10 cellular contexts compared by ENCODE assay signal in the genomic region with DNA sequence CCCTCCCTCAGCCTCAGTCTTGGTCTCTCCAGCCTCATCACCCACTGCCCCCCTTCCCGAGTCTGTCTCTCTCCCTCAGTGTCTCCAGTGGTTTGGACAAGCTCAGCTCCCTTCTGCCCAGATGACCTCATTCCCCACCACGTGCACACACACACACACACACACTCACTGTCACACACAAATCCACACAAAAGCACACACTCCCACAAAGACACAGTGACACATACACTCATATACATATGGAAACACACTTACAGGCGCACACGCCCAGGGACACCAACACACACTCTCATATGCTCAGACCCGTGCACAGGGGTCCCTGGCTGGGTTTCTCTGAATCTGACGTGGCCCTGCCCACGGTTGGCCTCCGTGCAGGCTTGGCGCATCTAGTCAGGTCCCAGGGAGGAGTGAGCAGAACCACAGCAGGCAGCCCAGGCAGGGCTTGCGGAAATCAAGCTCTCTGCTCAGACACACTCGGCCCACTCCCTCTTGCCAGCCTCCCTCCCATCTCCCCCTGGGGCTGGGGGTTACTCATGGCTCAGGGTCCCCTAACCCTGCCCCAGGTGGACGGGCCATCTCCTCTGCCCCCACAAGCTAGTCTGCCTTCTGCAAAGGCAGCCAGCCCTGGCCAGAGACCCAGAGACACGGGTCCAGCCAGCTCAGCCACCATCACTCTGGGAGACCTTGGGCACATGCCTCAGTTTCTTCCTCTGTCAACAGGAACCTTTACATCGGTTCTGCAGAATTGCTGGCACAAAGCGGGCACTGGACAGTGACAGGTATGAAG. TPM values are rescaled to one million over a fixed set of nuclear protein-coding genes. Genes with fewer than 3 reads are reported as not detected.
DNase-seq lines count a peak whose midpoint lies in the region; ATAC-seq, FAIRE-seq and TF ChIP-seq lines count a peak whose summit lies in the region.
"Had no signal": no experiment of that assay in that cellular context is flagged by ENCODE, and none has a peak within 500 bp of the region (broad histone marks: within the 10 kb centered on the region; RNA-seq: fewer than 3 reads in every experiment).

No MANE protein-coding gene starts in this region.

- POLR2A ChIA-PET in HepG2 (lab: Yijun Ruan, JAX): interaction anchor here (0.9 to 2.2 kb wide), 2 partner anchors 32 to 69 kb away, joined by 3 to 13 read pairs; no protein-coding TSS in a partner anchor
- POLR2A ChIA-PET in CD4-positive, alpha-beta memory T cell (lab: Charles Lee; ENCODE audit: partially characterized antibody): no interaction called here

- H3K9me3 Mint-ChIP-seq in CD4-positive, alpha-beta memory T cell: peaks cover 0 to 29% (median 19%) of the 10 kb centered on the region in 8 donors

- in situ Hi-C loops in HepG2 (cut with HindIII; ENCODE audit: extremely low pct_ligation_motif_present, low pct_unique_long_range_greater_than_20kb): no loop called here

- H3K9ac ChIP-seq in HepG2 (ENCODE audit: insufficient read depth, low read depth, low read length): no peak overlapping the region

- H3K9me3 ChIP-seq in HepG2 (ENCODE audit: low read length) (peaks cover 9% of the 10 kb centered on the region), tibial nerve (peaks cover 0 to 15% (median 0%) of the 10 kb centered on the region in 4 donors)
- no peaks in the 10 kb centered on the region for H3K9me3 ChIP-seq in CD4-positive, alpha-beta memory T cell (ENCODE audit: control insufficient read depth in 1 of 2, low read length in 2 of 2)

- H3K27ac ChIP-seq in HepG2 (ENCODE audit: extremely low read length, insufficient read depth, low read length): no peak overlapping the region
- H3K27ac ChIP-seq in tibial nerve: peak overlapping the region; percentile 54 to 89 (median 72)
- no peak overlapping the region for H3K27ac ChIP-seq in CD4-positive, alpha-beta memory T cell (ENCODE audit: low read depth, low read length)
- H3K27ac ChIP-seq: 22Rv1 had no signal

- peak; percentile 50 for FAIRE-seq in HepG2 (lab: Jason Lieb, UNC)

- H3K36me3 ChIP-seq in HepG2 (replicated peaks in 1 of 2; ENCODE audit: control insufficient read depth in 1 of 2, insufficient read depth in 2 of 2, low read length in 2 of 2) (no peaks in the 10 kb centered on the region), tibial nerve (no peaks in the 10 kb centered on the region)
- H3K36me3 ChIP-seq in CD4-positive, alpha-beta memory T cell (ENCODE audit: insufficient read depth, low read length): no peaks in the 10 kb centered on the region

- BruUV-seq in HepG2 (replicated peaks; lab: Mats Ljungman, UMichigan): no TSS peak

- H3K36me3 Mint-ChIP-seq in CD4-positive, alpha-beta memory T cell: peaks cover 4 to 5% of the 10 kb centered on the region in 2 donors

- peak overlapping the region; percentile 14; the same call in 1 of the 2 replicates for H3K4me2 ChIP-seq in HepG2 (ENCODE audit: low read depth, low read length)

- H2AFZ ChIP-seq in HepG2 (ENCODE audit: low read length): no peak overlapping the region

- H3K79me2 ChIP-seq in HepG2 (ENCODE audit: insufficient read depth, low read length): no peaks in the 10 kb centered on the region

- 10% methylated on average over 12 of the region's 15 CpGs for WGBS in HepG2 (ENCODE audit: low lambda C conversion rate)
- 44 to 50% methylated on average over 11 to 15 of the region's 15 CpGs for WGBS in tibial nerve, 2 donors

- peak; percentile 30 for ATAC-seq in HepG2
- ATAC-seq in HG02588 (IDR thresholded peaks at IDR 0.05; ENCODE audit: unreplicated experiment): no peak
- ATAC-seq in GM18520 (IDR thresholded peaks at IDR 0.05; ENCODE audit: unreplicated experiment): no peak

- H3K4me3 Mint-ChIP-seq in CD4-positive, alpha-beta memory T cell: no peak overlapping the region

- DNase-seq in DMS53 (lab: John Stamatoyannopoulos, UW) (peak; percentile 60), DMS53 treated with DMSO at 0.1 percent for 48 hours (lab: John Stamatoyannopoulos, UW; ENCODE audit: unreplicated experiment) (no peak), cardiac fibroblast (ENCODE audit: low read depth in 2 of 2) (peak; percentile 74 to 83), HepG2 (ENCODE audit: low spot score) (no peak), tibial nerve (ENCODE audit: low spot score in 2 of 2) (peak in 1 of 2 donors; percentile 23)
- no peak for DNase-seq in CD4-positive, alpha-beta memory T cell
- DNase-seq: activated gamma-delta T cell had no signal

- no peak overlapping the region for H3K27ac Mint-ChIP-seq in CD4-positive, alpha-beta memory T cell

- TF ChIP-seq RAD21 in HepG2 (CRISPR knock-in tag; IDR thresholded peaks at IDR 0.05): no peak

- H3K27me3 Mint-ChIP-seq in CD4-positive, alpha-beta memory T cell: peaks cover 14 to 18% of the 10 kb centered on the region in 2 donors

- TF ChIP-seq EP300 in HepG2 (IDR thresholded peaks at IDR 0.05; ENCODE audit: low read depth in 2 of 2, low read length in 2 of 2): no peak
- no peak for TF ChIP-seq EP300 in HepG2 (CRISPR knock-in tag; IDR thresholded peaks at IDR 0.05; ENCODE audit: borderline replicate concordance)
- TF ChIP-seq EP300 in tibial nerve (IDR thresholded peaks at IDR 0.05): peak in 1 of 2 donors; percentile 61

- intact Hi-C loops in HepG2 (cut with micrococcal nuclease; ENCODE audit: unreplicated experiment): loop anchor here (2.0 kb wide), 2 partner anchors 15 to 29 kb away; no protein-coding TSS in a partner anchor
- intact Hi-C loops in CD4-positive, alpha-beta memory T cell (cut with micrococcal nuclease): no loop called here

- peaks cover 70% of the 10 kb centered on the region for H3K4me1 ChIP-seq in HepG2 (ENCODE audit: insufficient read depth, low read length)
- H3K4me1 ChIP-seq in tibial nerve: peaks cover 0 to 63% (median 21%) of the 10 kb centered on the region in 4 donors
- H3K4me1 ChIP-seq in CD4-positive, alpha-beta memory T cell (ENCODE audit: insufficient read depth, low read length): no peaks in the 10 kb centered on the region

- H3K4me1 Mint-ChIP-seq in CD4-positive, alpha-beta memory T cell: peaks cover 0 to 1% (median 0%) of the 10 kb centered on the region in 4 donors

- TF ChIP-seq CTCF in cardiac fibroblast (IDR thresholded peaks at IDR 0.05; ENCODE audit: low read depth, low read length) (no peak), HepG2 (CRISPR knock-in tag; IDR thresholded peaks at IDR 0.05) (no peak), tibial nerve (IDR thresholded peaks at IDR 0.05) (no peak)

- H3K27me3 ChIP-seq in HepG2 (ENCODE audit: control insufficient read depth in 1 of 2, insufficient read depth in 2 of 2, low read length in 2 of 2): peaks cover 5 to 20% of the 10 kb centered on the region in 2 experiments; a peak in 4 of 5 replicates
- no peaks in the 10 kb centered on the region for H3K27me3 ChIP-seq in tibial nerve
- no peaks in the 10 kb centered on the region for H3K27me3 ChIP-seq in CD4-positive, alpha-beta memory T cell (ENCODE audit: insufficient read depth, low read length)

- no peaks in the 10 kb centered on the region for H4K20me1 ChIP-seq in HepG2 (ENCODE audit: insufficient read depth, low read length)

- CTCF ChIA-PET in HepG2 (lab: Yijun Ruan, JAX; ENCODE audit: low intra/inter-chr PET ratio, low total read pairs): no interaction called here
- CTCF ChIA-PET in CD4-positive, alpha-beta memory T cell (lab: Charles Lee; ENCODE audit: partially characterized antibody): interaction anchor here (1.5 kb wide), 1 partner anchor 42 kb away, joined by 6 read pairs; no protein-coding TSS in a partner anchor

- TF ChIP-seq POLR2A in HepG2 (IDR thresholded peaks at IDR 0.05; ENCODE audit: insufficient read depth in 1 of 2, low read depth in 2 of 2, low read length in 2 of 2): no peak
- no peak for TF ChIP-seq POLR2A in tibial nerve (IDR thresholded peaks at IDR 0.05)

- H3K4me3 ChIP-seq in cardiac fibroblast (replicated peaks in 1 of 2; ENCODE audit: low read depth in 2 of 2, low read length in 2 of 2): no peak overlapping the region
- peak overlapping the region in 1 of 3 experiments; percentile 22; a peak in 1 of 6 replicates for H3K4me3 ChIP-seq in HepG2 (replicated peaks in 1 of 3; ENCODE audit: insufficient read depth in 1 of 3, low read depth in 2 of 3, low read length in 3 of 3)
- H3K4me3 ChIP-seq in tibial nerve: no peak overlapping the region
- no peak overlapping the region for H3K4me3 ChIP-seq in CD4-positive, alpha-beta memory T cell (ENCODE audit: low read length in 2 of 2)

RNA-seq across cellular contexts. Expression of a gene that starts 38.5 kb away (rescaled TPM):
- not detected in 2 replicates for total RNA-seq in HepG2 (2016; rRNA removed; fragmentation: Illumina TruSeq; extraction: Trizol)
- not detected in 2 replicates for total RNA-seq in HepG2 (2016; cell fraction: cytosol; rRNA removed; fragmentation: Illumina TruSeq; extraction: Trizol; ENCODE audit: low read depth)
- not detected in 2 replicates for total RNA-seq in HepG2 (2016; cell fraction: insoluble cytoplasmic fraction; rRNA removed; fragmentation: Illumina TruSeq; extraction: Trizol)
- total RNA-seq in HepG2 (2016; cell fraction: membrane; rRNA removed; fragmentation: Illumina TruSeq; extraction: Trizol): not detected in 2 replicates
- not detected in 2 replicates for total RNA-seq in HepG2 (2016; cell fraction: nucleus; rRNA removed; fragmentation: Illumina TruSeq; extraction: Trizol)
- polyA plus RNA-seq in HepG2 (2011; rRNA removed): 0.07 and 0.10 TPM in 2 replicates
- polyA plus RNA-seq in HepG2 (2011; cell fraction: cytosol; rRNA removed): 0.06 and 0.11 TPM in 2 replicates
- polyA plus RNA-seq in HepG2 (2011; cell fraction: nucleus; rRNA removed): 0.10 and 0.17 TPM in 2 replicates
- polyA plus RNA-seq in HepG2 (2012): 0.13 and 0.69 TPM in 2 replicates
- polyA plus RNA-seq in HepG2 (2016; cell fraction: cytosol; fragmentation: Illumina TruSeq; extraction: Trizol; ENCODE audit: low read depth): not detected in 2 replicates
- polyA plus RNA-seq in HepG2 (2016; cell fraction: insoluble cytoplasmic fraction; fragmentation: Illumina TruSeq; extraction: Trizol; ENCODE audit: low read depth): not detected in 2 replicates
- polyA plus RNA-seq in HepG2 (2016; cell fraction: membrane; fragmentation: Illumina TruSeq; extraction: Trizol; ENCODE audit: low read depth): 0.09 TPM in 1 of 2 replicates, not detected in the other
- polyA plus RNA-seq in HepG2 (2016; cell fraction: nucleus; fragmentation: Illumina TruSeq; extraction: Trizol; ENCODE audit: insufficient read depth, low read depth): not detected in 2 replicates
- 0.22 and 1.1 TPM in 2 replicates for polyA minus RNA-seq in HepG2 (2011; rRNA and poly(A)+ RNA removed; ENCODE audit: low replicate concordance)
- not detected in 2 replicates for polyA minus RNA-seq in HepG2 (2011; cell fraction: cytosol; rRNA and poly(A)+ RNA removed)
- polyA minus RNA-seq in HepG2 (2011; cell fraction: nucleus; rRNA and poly(A)+ RNA removed): not detected in 2 replicates
- not detected for total RNA-seq in tibial nerve
- total RNA-seq in CD4-positive, alpha-beta memory T cell: not detected
- polyA plus RNA-seq in CD4-positive, alpha-beta memory T cell: under 1 TPM in 1 of 2 donors, not detected in 1; 0.11 TPM

RNA-seq across cellular contexts. Expression of a gene that starts 43.9 kb away (rescaled TPM):
- 15.5 and 33.6 TPM in 2 replicates for total RNA-seq in HepG2 (2016; rRNA removed; fragmentation: Illumina TruSeq; extraction: Trizol)
- 6.7 and 7.8 TPM in 2 replicates for total RNA-seq in HepG2 (2016; cell fraction: cytosol; rRNA removed; fragmentation: Illumina TruSeq; extraction: Trizol; ENCODE audit: low read depth)
- 10.8 and 35.8 TPM in 2 replicates for total RNA-seq in HepG2 (2016; cell fraction: insoluble cytoplasmic fraction; rRNA removed; fragmentation: Illumina TruSeq; extraction: Trizol)
- 14.9 and 16.9 TPM in 2 replicates for total RNA-seq in HepG2 (2016; cell fraction: membrane; rRNA removed; fragmentation: Illumina TruSeq; extraction: Trizol)
- total RNA-seq in HepG2 (2016; cell fraction: nucleus; rRNA removed; fragmentation: Illumina TruSeq; extraction: Trizol): 41.9 and 47.9 TPM in 2 replicates
- 53.6 and 62.5 TPM in 2 replicates for polyA plus RNA-seq in HepG2 (2011; rRNA removed)
- 39.1 and 62.9 TPM in 2 replicates for polyA plus RNA-seq in HepG2 (2011; cell fraction: cytosol; rRNA removed)
- 163 and 212 TPM in 2 replicates for polyA plus RNA-seq in HepG2 (2011; cell fraction: nucleus; rRNA removed)
- 25.4 and 56.3 TPM in 2 replicates for polyA plus RNA-seq in HepG2 (2012)
- polyA plus RNA-seq in HepG2 (2016; cell fraction: cytosol; fragmentation: Illumina TruSeq; extraction: Trizol; ENCODE audit: low read depth): 2.1 and 2.2 TPM in 2 replicates
- polyA plus RNA-seq in HepG2 (2016; cell fraction: insoluble cytoplasmic fraction; fragmentation: Illumina TruSeq; extraction: Trizol; ENCODE audit: low read depth): 11.5 and 14.9 TPM in 2 replicates
- 5.7 and 6.8 TPM in 2 replicates for polyA plus RNA-seq in HepG2 (2016; cell fraction: membrane; fragmentation: Illumina TruSeq; extraction: Trizol; ENCODE audit: low read depth)
- polyA plus RNA-seq in HepG2 (2016; cell fraction: nucleus; fragmentation: Illumina TruSeq; extraction: Trizol; ENCODE audit: insufficient read depth, low read depth): 84.4 and 87.2 TPM in 2 replicates
- 69.9 and 218 TPM in 2 replicates for polyA minus RNA-seq in HepG2 (2011; rRNA and poly(A)+ RNA removed; ENCODE audit: low replicate concordance)
- 72.7 and 86.9 TPM in 2 replicates for polyA minus RNA-seq in HepG2 (2011; cell fraction: cytosol; rRNA and poly(A)+ RNA removed)
- polyA minus RNA-seq in HepG2 (2011; cell fraction: nucleus; rRNA and poly(A)+ RNA removed): 65.6 and 79.3 TPM in 2 replicates
- 10 to 100 TPM; 30.0 to 66.9 (median 35.9) TPM for total RNA-seq in tibial nerve
- total RNA-seq in CD4-positive, alpha-beta memory T cell: not detected
- polyA plus RNA-seq in CD4-positive, alpha-beta memory T cell: not detected

Comparison
In these comparisons a context has a peak if more than half of its experiments do, and no peak if none do; other contexts are left out.
1. DNase-seq: peak in DMS53 (single experiment) and cardiac fibroblast (2 of 2); none in DMS53 treated with DMSO at 0.1 percent for 48 hours (single experiment), HepG2 (single experiment) and CD4-positive, alpha-beta memory T cell (0 of 5).
2. H3K27ac ChIP-seq: peak in tibial nerve (4 of 4); none in HepG2 (single experiment) and CD4-positive, alpha-beta memory T cell (single experiment).
3. RNA of a gene that starts 43.9 kb away (total RNA-seq): 30.0 to 66.9 TPM in tibial nerve and 6.7 to 47.9 TPM in HepG2; not detected in CD4-positive, alpha-beta memory T cell; every median in the first group is over 4 times any median in the second.